8 cellular contexts compared by ENCODE assay signal in genomic region chr18:32301976-32302743, GRCh38.
DNase-seq lines count a peak whose midpoint lies in the region; ATAC-seq and TF ChIP-seq lines count a peak whose summit lies in the region.

No MANE protein-coding gene starts in this region.

- no peak overlapping the region for H3K4me3 Mint-ChIP-seq in endothelial cell (ENCODE audit: unreplicated experiment)

- H3K27ac ChIP-seq in KMS-11 (peak overlapping the region; percentile 65), upper lobe of right lung (no peak overlapping the region), substantia nigra (ENCODE audit: low read depth, low read length, poor library complexity, severe bottlenecking) (no peak overlapping the region)

- no peaks in the 10 kb centered on the region for H3K4me1 Mint-ChIP-seq in endothelial cell (ENCODE audit: unreplicated experiment)

- peak overlapping the region; percentile 16 for H2AFZ ChIP-seq in KMS-11 (ENCODE audit: low read depth)

- H3K36me3 ChIP-seq in KMS-11 (ENCODE audit: insufficient read depth): no peaks in the 10 kb centered on the region
- H3K36me3 ChIP-seq in upper lobe of right lung: no peaks in the 10 kb centered on the region

- peak overlapping the region; percentile 39 for H3K4me2 ChIP-seq in KMS-11

- ATAC-seq in GM21526 (IDR thresholded peaks at IDR 0.05; ENCODE audit: low FRiP score, unreplicated experiment) (peak; percentile 82), upper lobe of right lung (peak; percentile 69)

- intact Hi-C loops in upper lobe of right lung (cut with DNase I): no loop called here

- H3K27me3 Mint-ChIP-seq in endothelial cell (ENCODE audit: unreplicated experiment): peaks cover 10% of the 10 kb centered on the region

- peak overlapping the region; percentile 14; the same call in 1 of the 2 replicates for H3K9ac ChIP-seq in KMS-11

- H3K79me2 ChIP-seq in KMS-11 (ENCODE audit: insufficient read depth, low read depth): no peaks in the 10 kb centered on the region

- no peak overlapping the region for H3K27ac Mint-ChIP-seq in endothelial cell (ENCODE audit: unreplicated experiment)

- H3K27me3 ChIP-seq in KMS-11 (ENCODE audit: insufficient read depth, low read depth) (no peaks in the 10 kb centered on the region), upper lobe of right lung (no peaks in the 10 kb centered on the region)

- H3K4me1 ChIP-seq in KMS-11 (ENCODE audit: low read depth, poor library complexity, severe bottlenecking) (peaks cover 38% of the 10 kb centered on the region), upper lobe of right lung (peaks cover 4% of the 10 kb centered on the region)

- no peaks in the 10 kb centered on the region for H4K20me1 ChIP-seq in KMS-11 (ENCODE audit: insufficient read depth)

- no peaks in the 10 kb centered on the region for H3K9me3 Mint-ChIP-seq in endothelial cell (ENCODE audit: unreplicated experiment)

- TF ChIP-seq CTCF in KMS-11 (conservative IDR thresholded peaks at IDR 0.05; ENCODE audit: low read depth, low read length): no peak
- no peak for TF ChIP-seq CTCF in upper lobe of right lung (IDR thresholded peaks at IDR 0.05)
- TF ChIP-seq CTCF in endothelial cell (IDR thresholded peaks at IDR 0.05; ENCODE audit: unreplicated experiment): no peak

- H3K9me3 ChIP-seq in upper lobe of right lung: no peaks in the 10 kb centered on the region

- DNase-seq in AG20443 (ENCODE audit: low spot score) (peak; percentile 72), fibroblast of peridontal ligament (ENCODE audit: extremely low read depth) (peak; percentile 91), upper lobe of right lung (no peak), endothelial cell (ENCODE audit: low spot score) (no peak), substantia nigra (lab: John Stamatoyannopoulos, UW) (no peak)
- DNase-seq in effector CD8-positive, alpha-beta T cell (lab: John Stamatoyannopoulos, UW): no peak

- H3K4me3 ChIP-seq in KMS-11 (IDR thresholded peaks at IDR 0.05; ENCODE audit: insufficient read depth, low read depth, low read length) (no peak overlapping the region), upper lobe of right lung (no peak overlapping the region)

- no peaks in the 10 kb centered on the region for H3K36me3 Mint-ChIP-seq in endothelial cell (ENCODE audit: low read depth, unreplicated experiment)

Comparison
In these comparisons a context has a peak if more than half of its experiments do, and no peak if none do; other contexts are left out.
1. DNase-seq: peak in AG20443 (single experiment) and fibroblast of peridontal ligament (single experiment); none in upper lobe of right lung (single experiment), endothelial cell (single experiment), effector CD8-positive, alpha-beta T cell (single experiment) and substantia nigra (0 of 49).